In genomic region chr14:57851354-57851753, GRCh38 we compare ENCODE assay signal across 5 cellular contexts.
"Had no signal": no experiment of that assay in that cellular context is flagged by ENCODE, and none has a peak within 500 bp of the region (broad histone marks: within the 10 kb centered on the region; RNA-seq: fewer than 3 reads in every experiment).

No MANE protein-coding gene starts in this region.

- DNase-seq: H9, HCEC 1CT, HFFc6 had no signal

- H3K27ac ChIP-seq: HL-60 had no signal

- H3K4me3 ChIP-seq: GM23338 had no signal
